Comparison of ENCODE assay signal across 19 cellular contexts in the genomic region with DNA sequence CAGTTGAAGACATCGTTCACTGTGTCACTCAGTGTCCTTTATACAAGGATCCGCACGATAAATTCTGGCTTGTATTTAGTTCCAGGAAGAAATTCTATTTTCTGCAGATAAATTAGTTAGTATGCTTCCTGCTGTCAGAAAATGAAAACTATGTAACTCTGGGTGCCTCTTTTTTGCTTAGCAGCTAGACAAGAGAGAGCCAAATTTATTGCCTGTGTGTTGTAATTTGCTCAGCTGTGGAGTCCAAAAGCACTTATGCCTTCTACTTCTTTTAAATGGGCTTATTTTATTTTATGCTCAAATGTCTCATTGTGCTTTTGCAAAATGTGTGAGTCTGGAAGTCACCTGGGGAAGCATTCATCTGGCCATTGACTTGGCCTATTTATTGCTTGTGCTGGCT. TPM values are rescaled to one million over a fixed set of nuclear protein-coding genes. Genes with fewer than 3 reads are reported as not detected.
A peak's percentile ranks its signal among the peaks of the same experiment; 100 is the strongest.
DNase-seq lines count a peak whose midpoint lies in the region; ATAC-seq, FAIRE-seq and TF ChIP-seq lines count a peak whose summit lies in the region.
"Had no signal": no experiment of that assay in that cellular context is flagged by ENCODE, and none has a peak within 500 bp of the region (broad histone marks: within the 10 kb centered on the region; RNA-seq: fewer than 3 reads in every experiment).

No MANE protein-coding gene starts in this region.

- TF ChIP-seq CTCF in esophagus muscularis mucosa (IDR thresholded peaks at IDR 0.05) (no peak), pancreas (IDR thresholded peaks at IDR 0.05) (no peak)

- no peaks in the 10 kb centered on the region; the same call in 1 of the 2 replicates for H3K9me3 ChIP-seq in SK-N-MC (ENCODE audit: low read depth, low read length)
- H3K9me3 ChIP-seq in esophagus muscularis mucosa: no peaks in the 10 kb centered on the region
- H3K9me3 ChIP-seq in pancreas: no peaks in the 10 kb centered on the region
- H3K9me3 ChIP-seq: Caco-2, HAP-1 had no signal

- peak in 3 of 4 donors; percentile 2 to 6 (median 6) for ATAC-seq in pancreas

- H3K4me3 ChIP-seq in SK-N-MC (no peak overlapping the region), esophagus muscularis mucosa (no peak overlapping the region), pancreas (no peak overlapping the region)
- H3K4me3 ChIP-seq: GM23248, HAP-1 had no signal

- H3K27ac ChIP-seq in SK-N-MC: peak overlapping the region; percentile 75
- H3K27ac ChIP-seq in esophagus muscularis mucosa (replicated peaks in 1 of 4): peak overlapping the region in 3 of 4 donors; percentile 11 to 32 (median 20)
- peak overlapping the region in 3 of 4 donors; percentile 38 to 71 (median 63) for H3K27ac ChIP-seq in pancreas
- H3K27ac ChIP-seq: C4-2B, GM23248, HL-60 had no signal

- in situ Hi-C loops in KBM-7 (cut with MboI; ENCODE audit: low pct_unique_long_range_greater_than_20kb, low sequenced_read_pairs): no loop called here

- no peak for FAIRE-seq in pancreas (lab: Jason Lieb, UNC)
- FAIRE-seq: D721Med, G401.6, GM12892 had no signal

- intact Hi-C loops in esophagus muscularis mucosa (cut with DNase I): loop anchor here (5.0 kb wide), 2 partner anchors 413 to 513 kb away; partner anchors contain the start of gene DAAM2
- intact Hi-C loops in pancreas (cut with DNase I): no loop called here

- H3K9ac ChIP-seq in SK-N-MC (ENCODE audit: insufficient read length): no peak overlapping the region
- H3K9ac ChIP-seq: GM23248 had no signal

- 66% methylated on average over 3 of the region's 3 CpGs for WGBS in esophagus muscularis mucosa
- 33 to 36% methylated on average over 3 of the region's 3 CpGs for WGBS in pancreas, 2 donors

- H3K4me1 ChIP-seq in esophagus muscularis mucosa (peaks cover 0 to 35% (median 26%) of the 10 kb centered on the region in 4 donors), pancreas (peaks cover 17 to 23% (median 22%) of the 10 kb centered on the region in 3 donors)
- H3K4me1 ChIP-seq: Caco-2, HAP-1 had no signal

- H3K27me3 ChIP-seq in esophagus muscularis mucosa: no peaks in the 10 kb centered on the region
- H3K27me3 ChIP-seq in pancreas: no peaks in the 10 kb centered on the region

- no peak for TF ChIP-seq POLR2A in esophagus muscularis mucosa (IDR thresholded peaks at IDR 0.05; ENCODE audit: low read depth)

- H3K36me3 ChIP-seq in SK-N-MC (ENCODE audit: insufficient read depth, low read length) (no peaks in the 10 kb centered on the region), esophagus muscularis mucosa (no peaks in the 10 kb centered on the region), pancreas (no peaks in the 10 kb centered on the region)
- H3K36me3 ChIP-seq: HAP-1 had no signal

- TF ChIP-seq EP300 in esophagus muscularis mucosa (IDR thresholded peaks at IDR 0.05): no peak

- DNase-seq in SK-N-MC (ENCODE audit: low read depth, low spot score): no peak
- DNase-seq in esophagus muscularis mucosa (ENCODE audit: extremely low spot score): no peak
- DNase-seq in pancreas: no peak
- no peak for DNase-seq in RKO (ENCODE audit: low spot score)
- no peak for DNase-seq in iPS-NIHi11 (ENCODE audit: low spot score)
- no peak for DNase-seq in KBM-7
- DNase-seq: Caco-2; CD4-positive, alpha-beta T cell; GM23248 had no signal

RNA-seq across cellular contexts. Expression of gene KCNK16, which starts 56.5 kb away (rescaled TPM):
- total RNA-seq in esophagus muscularis mucosa: not detected
- 10 to 100 TPM in 1 of 6 donors, 1 to 10 TPM in 5; 1.7 to 12.7 (median 4.3) TPM for total RNA-seq in pancreas
- polyA plus RNA-seq in pancreas: 100 to 1,000 TPM in 1 of 2 donors, 10 to 100 TPM in 1; 18.7 to 121 TPM
- total RNA-seq: A172; Caco-2; CD4-positive, alpha-beta T cell; GM23248; H4; HT1080 had no signal
- polyA plus RNA-seq: BJ, GM23248 had no signal

Comparison
In these comparisons a context has a peak if more than half of its experiments do, and no peak if none do; other contexts are left out.
1. H3K27ac ChIP-seq: peak in every context shown above with its lines; median percentile 75 in SK-N-MC; 63 in pancreas; 20 in esophagus muscularis mucosa.